Comparison of ENCODE assay signal across 9 cellular contexts in the genomic region with DNA sequence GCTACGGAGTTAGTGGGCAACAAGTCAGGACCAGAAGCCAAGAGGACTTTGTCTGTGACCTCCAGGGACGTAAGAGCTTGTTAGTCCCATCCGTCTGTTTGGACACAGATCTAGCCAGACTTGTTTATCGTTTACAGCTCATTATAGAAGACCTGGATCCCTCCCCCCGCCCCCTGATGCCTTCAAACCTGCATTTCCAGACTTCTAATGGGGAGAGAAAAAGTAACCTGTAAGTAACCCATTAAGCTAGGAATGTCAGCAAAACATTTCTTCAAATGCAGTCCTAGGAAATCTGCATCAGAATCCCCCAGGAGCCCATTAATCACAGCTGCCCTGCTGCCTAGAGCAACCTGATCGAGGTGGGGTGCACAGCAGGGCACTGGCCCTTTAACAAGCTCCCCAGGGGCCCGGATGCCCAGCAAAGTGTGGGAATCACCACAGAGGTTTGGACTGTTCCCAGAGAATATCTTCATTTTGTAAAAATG. TPM values are rescaled to one million over a fixed set of nuclear protein-coding genes. Genes with fewer than 3 reads are reported as not detected.
DNase-seq lines count a peak whose midpoint lies in the region; ATAC-seq and TF ChIP-seq lines count a peak whose summit lies in the region.
"Had no signal": no experiment of that assay in that cellular context is flagged by ENCODE, and none has a peak within 500 bp of the region (broad histone marks: within the 10 kb centered on the region; RNA-seq: fewer than 3 reads in every experiment).

No MANE protein-coding gene starts in this region.

- no peak for DNase-seq in activated naive CD4-positive, alpha-beta T cell treated with anti-CD3 and anti-CD28 coated beads, Interleukin-2, amount 10 ng/mL, durations not matched to agents 7 days and 5 days
- DNase-seq in activated naive CD4-positive, alpha-beta T cell treated with anti-CD3 and anti-CD28 coated beads, Interleukin-2, amount 50 U/mL, for 16 hours: no peak
- DNase-seq in SJCRH30: no peak
- no peak for DNase-seq in iPS DF 6.9 (ENCODE audit: low read depth, low spot score)
- DNase-seq in smooth muscle cell (lab: John Stamatoyannopoulos, UW; ENCODE audit: unreplicated experiment): no peak
- DNase-seq in NCI-H2107 (lab: John Stamatoyannopoulos, UW): no peak
- no peak for DNase-seq in glomerular visceral epithelial cell (ENCODE audit: extremely low spot score)
- DNase-seq: kidney glomerular epithelial cell had no signal

- peak overlapping the region; percentile 94 for H2AFZ ChIP-seq in smooth muscle cell (ENCODE audit: low read depth)

- H3K27ac Mint-ChIP-seq in activated naive CD4-positive, alpha-beta T cell treated with anti-CD3 and anti-CD28 coated beads, Interleukin-2, amount 10 ng/mL, durations not matched to agents 7 days and 5 days: no peak overlapping the region

- no peaks in the 10 kb centered on the region for H3F3A ChIP-seq in smooth muscle cell (ENCODE audit: low read depth)

- H3K27ac ChIP-seq in SJCRH30: no peak overlapping the region
- H3K27ac ChIP-seq in iPS DF 6.9 (ENCODE audit: low read length): peak overlapping the region; percentile 86
- H3K27ac ChIP-seq in smooth muscle cell (ENCODE audit: low read depth): no peak overlapping the region

- H3K9me3 ChIP-seq in SJCRH30 (replicated peaks): no peaks in the 10 kb centered on the region
- no peaks in the 10 kb centered on the region for H3K9me3 ChIP-seq in iPS DF 6.9 (ENCODE audit: control insufficient read depth, insufficient read depth, low read length)
- no peaks in the 10 kb centered on the region for H3K9me3 ChIP-seq in smooth muscle cell (replicated peaks; ENCODE audit: low read depth)

- ATAC-seq in HG03175 (IDR thresholded peaks at IDR 0.05; ENCODE audit: unreplicated experiment): no peak

- no peaks in the 10 kb centered on the region for H3K79me2 ChIP-seq in smooth muscle cell (ENCODE audit: low read depth)

- no peaks in the 10 kb centered on the region for H4K20me1 ChIP-seq in smooth muscle cell (ENCODE audit: low read depth)

- H3K27me3 Mint-ChIP-seq in activated naive CD4-positive, alpha-beta T cell treated with anti-CD3 and anti-CD28 coated beads, Interleukin-2, amount 10 ng/mL, durations not matched to agents 7 days and 5 days: peaks cover 55% of the 10 kb centered on the region

- peaks cover 3% of the 10 kb centered on the region for H3K36me3 Mint-ChIP-seq in activated naive CD4-positive, alpha-beta T cell treated with anti-CD3 and anti-CD28 coated beads, Interleukin-2, amount 10 ng/mL, durations not matched to agents 7 days and 5 days

- H3K4me3 Mint-ChIP-seq in activated naive CD4-positive, alpha-beta T cell treated with anti-CD3 and anti-CD28 coated beads, Interleukin-2, amount 10 ng/mL, durations not matched to agents 7 days and 5 days: peak overlapping the region; percentile 87

- H3K27me3 ChIP-seq in SJCRH30 (no peaks in the 10 kb centered on the region), iPS DF 6.9 (ENCODE audit: control insufficient read depth, insufficient read depth, low read length) (no peaks in the 10 kb centered on the region), smooth muscle cell (ENCODE audit: low read depth) (no peaks in the 10 kb centered on the region)

- peak overlapping the region; percentile 91 for H3K4me2 ChIP-seq in smooth muscle cell

- H3K4me1 Mint-ChIP-seq in activated naive CD4-positive, alpha-beta T cell treated with anti-CD3 and anti-CD28 coated beads, Interleukin-2, amount 10 ng/mL, durations not matched to agents 7 days and 5 days: peaks cover 21% of the 10 kb centered on the region

- H3K36me3 ChIP-seq in SJCRH30 (peaks cover 5% of the 10 kb centered on the region; the same call in 1 of the 2 replicates), iPS DF 6.9 (ENCODE audit: control insufficient read depth, insufficient read depth, low read length) (peaks cover 5% of the 10 kb centered on the region), smooth muscle cell (ENCODE audit: low read depth) (no peaks in the 10 kb centered on the region)

- H3K4me1 ChIP-seq in SJCRH30 (peaks cover 4% of the 10 kb centered on the region; the same call in 1 of the 2 replicates), iPS DF 6.9 (ENCODE audit: control insufficient read depth, insufficient read depth, low read length) (peaks cover 9% of the 10 kb centered on the region), smooth muscle cell (ENCODE audit: low read depth) (peaks cover 14% of the 10 kb centered on the region)

- no peaks in the 10 kb centered on the region for H3K9me3 Mint-ChIP-seq in activated naive CD4-positive, alpha-beta T cell treated with anti-CD3 and anti-CD28 coated beads, Interleukin-2, amount 10 ng/mL, durations not matched to agents 7 days and 5 days

- no peak overlapping the region for H3K9ac ChIP-seq in smooth muscle cell (ENCODE audit: low read depth)

- CTCF ChIA-PET in activated naive CD4-positive, alpha-beta T cell treated with anti-CD3 and anti-CD28 coated beads, Interleukin-2, amount 10 ng/mL, durations not matched to agents 7 days and 5 days (lab: Charles Lee): interaction anchor here (0.8 to 2.1 kb wide), 6 partner anchors 8 to 38 kb away, joined by 3 to 13 read pairs (median 4); a partner anchor contains a TSS

- WGBS in iPS DF 6.9 (ENCODE audit: insufficient coverage, insufficient read length): no CpG with 5 or more reads among the region's 7 CpGs
- WGBS in smooth muscle cell (ENCODE audit: low lambda C conversion rate): 15% methylated on average over 7 of the region's 7 CpGs

- TF ChIP-seq CTCF in smooth muscle cell (IDR thresholded peaks at IDR 0.05; ENCODE audit: borderline replicate concordance, insufficient read depth, poor library complexity, severe bottlenecking): no peak

- peak overlapping the region; percentile 84 for H3K4me3 ChIP-seq in SJCRH30
- H3K4me3 ChIP-seq in iPS DF 6.9 (ENCODE audit: low read length): no peak overlapping the region
- H3K4me3 ChIP-seq in smooth muscle cell: no peak overlapping the region

RNA-seq across cellular contexts. Expression of a gene that starts 1.4 kb away (rescaled TPM):
- total RNA-seq in SJCRH30 (2014; rRNA removed; shearing (Covaris generic)): 172 and 174 TPM in 2 replicates
- 34.0 and 46.0 TPM in 2 replicates for total RNA-seq in smooth muscle cell
- polyA plus RNA-seq in smooth muscle cell: 81.2 and 87.4 TPM in 2 replicates

RNA-seq across cellular contexts. Expression of a gene that starts 9.2 kb away (rescaled TPM):
- total RNA-seq in SJCRH30 (2014; rRNA removed; shearing (Covaris generic)): 7.1 and 8.0 TPM in 2 replicates
- total RNA-seq in smooth muscle cell: 0.09 TPM in 1 of 2 replicates, not detected in the other
- polyA plus RNA-seq in smooth muscle cell: 0.15 and 0.27 TPM in 2 replicates

RNA-seq across cellular contexts. Expression of a gene that starts 18.3 kb away (rescaled TPM):
- not detected in 2 replicates for total RNA-seq in SJCRH30 (2014; rRNA removed; shearing (Covaris generic))
- 4.3 and 7.4 TPM in 2 replicates for total RNA-seq in smooth muscle cell
- polyA plus RNA-seq in smooth muscle cell: 12.8 and 13.2 TPM in 2 replicates

RNA-seq across cellular contexts. Expression of a gene that starts 27.7 kb away (rescaled TPM):
- not detected in 2 replicates for total RNA-seq in SJCRH30 (2014; rRNA removed; shearing (Covaris generic))
- total RNA-seq in smooth muscle cell: 9.0 and 10.4 TPM in 2 replicates
- polyA plus RNA-seq in smooth muscle cell: 16.2 and 20.8 TPM in 2 replicates

RNA-seq across cellular contexts. Expression of a gene that starts 28.1 kb away (rescaled TPM):
- not detected in 2 replicates for total RNA-seq in SJCRH30 (2014; rRNA removed; shearing (Covaris generic))
- total RNA-seq in smooth muscle cell: 4.6 and 15.6 TPM in 2 replicates
- 15.5 and 34.8 TPM in 2 replicates for polyA plus RNA-seq in smooth muscle cell
